In genomic region chr4:79632114-79632513, GRCh38 we compare ENCODE assay signal across 19 cellular contexts.
A peak's percentile ranks its signal among the peaks of the same experiment; 100 is the strongest.
DNase-seq lines count a peak whose midpoint lies in the region; ATAC-seq, FAIRE-seq and TF ChIP-seq lines count a peak whose summit lies in the region.
"Had no signal": no experiment of that assay in that cellular context is flagged by ENCODE, and none has a peak within 500 bp of the region (broad histone marks: within the 10 kb centered on the region; RNA-seq: fewer than 3 reads in every experiment).

No MANE protein-coding gene starts in this region.

- no peaks in the 10 kb centered on the region for H3K79me2 ChIP-seq in keratinocyte (ENCODE audit: control insufficient read depth, insufficient read depth, low read length)

- H3K4me2 ChIP-seq in keratinocyte (ENCODE audit: control insufficient read depth, extremely low read depth, insufficient read depth, low read depth, low read length), result no peak overlapping the region

- H2AFZ ChIP-seq in keratinocyte (ENCODE audit: control insufficient read depth, low read length), result no peak overlapping the region

- BruUV-seq in A673 (replicated peaks; lab: Mats Ljungman, UMichigan), result no TSS peak

- H3K27ac ChIP-seq in A673 (ENCODE audit: low read depth, low read length, poor library complexity, severe bottlenecking) (no peak overlapping the region), keratinocyte (ENCODE audit: control insufficient read depth, insufficient read depth, low read length) (no peak overlapping the region), lower lobe of right lung (no peak overlapping the region)
- H3K27ac ChIP-seq: 22Rv1, HL-60 had no signal

- no peak overlapping the region for H3K4me3 ChIP-seq in A673 (ENCODE audit: low read depth, low read length, poor library complexity, severe bottlenecking)
- no peak overlapping the region for H3K4me3 ChIP-seq in bronchial epithelial cell (ENCODE audit: low read depth, low read length)
- no peak overlapping the region for H3K4me3 ChIP-seq in keratinocyte (ENCODE audit: control insufficient read depth in 2 of 3, extremely low read depth in 1 of 3, insufficient read depth in 2 of 3, low read depth in 1 of 3, low read length in 3 of 3)
- H3K4me3 ChIP-seq in lower lobe of right lung, result no peak overlapping the region
- H3K4me3 ChIP-seq: GM12878 had no signal

- POLR2A ChIA-PET in A673 (lab: Charles Lee; ENCODE audit: low non-redundant PET), result no interaction called here

- no peak for FAIRE-seq in bronchial epithelial cell (lab: Jason Lieb, UNC)
- FAIRE-seq in keratinocyte (lab: Jason Lieb, UNC), result peak; percentile 64
- FAIRE-seq: GM12878, GM18507 had no signal

- H3K4me1 ChIP-seq in A673 (ENCODE audit: insufficient read depth, low read length, poor library complexity, severe bottlenecking) (peaks cover 28% of the 10 kb centered on the region), keratinocyte (ENCODE audit: control insufficient read depth, extremely low read depth, insufficient read depth, low read length) (peaks cover 6% of the 10 kb centered on the region), lower lobe of right lung (no peaks in the 10 kb centered on the region)

- no peaks in the 10 kb centered on the region for H4K20me1 ChIP-seq in keratinocyte (ENCODE audit: control insufficient read depth, extremely low read depth, insufficient read depth, low read length)

- H3K9me1 ChIP-seq in keratinocyte (ENCODE audit: control insufficient read depth, extremely low read depth, insufficient read depth, low read length), result no peaks in the 10 kb centered on the region

- H3K36me3 ChIP-seq in A673 (ENCODE audit: insufficient read depth, low read length, poor library complexity, severe bottlenecking) (no peaks in the 10 kb centered on the region), bronchial epithelial cell (ENCODE audit: control insufficient read depth, insufficient read depth, low read length) (no peaks in the 10 kb centered on the region), keratinocyte (ENCODE audit: control insufficient read depth in 2 of 2, extremely low read depth in 1 of 2, insufficient read depth in 2 of 2, low read length in 2 of 2) (no peaks in the 10 kb centered on the region), lower lobe of right lung (no peaks in the 10 kb centered on the region)

- dilution Hi-C loops in keratinocyte (cut with MboI; ENCODE audit: extremely low pct_ligation_motif_present, low sequenced_read_pairs), result no loop called here

- no peak overlapping the region for H3K9ac ChIP-seq in keratinocyte (ENCODE audit: control insufficient read depth, extremely low read depth, insufficient read depth, low read length)

- TF ChIP-seq CTCF in A673 (conservative IDR thresholded peaks at IDR 0.05; ENCODE audit: low read depth, low read length) (no peak), bronchial epithelial cell (IDR thresholded peaks at IDR 0.05; ENCODE audit: insufficient read depth, low read length, severe bottlenecking) (no peak), keratinocyte (optimal IDR thresholded peaks at IDR 0.05 in 1 of 3, IDR thresholded peaks at IDR 0.05 in 1 of 3, conservative IDR thresholded peaks at IDR 0.05 in 1 of 3; ENCODE audit: extremely low read depth in 1 of 3, insufficient read depth in 2 of 3, low read length in 3 of 3) (no peak), lower lobe of right lung (IDR thresholded peaks at IDR 0.05) (no peak)

- H3K27me3 ChIP-seq in A673 (replicated peaks; ENCODE audit: insufficient read depth, low read depth, low read length, poor library complexity) (no peaks in the 10 kb centered on the region), bronchial epithelial cell (ENCODE audit: control insufficient read depth, insufficient read depth, low read length) (no peaks in the 10 kb centered on the region), keratinocyte (ENCODE audit: control insufficient read depth, extremely low read depth, insufficient read depth, low read length) (no peaks in the 10 kb centered on the region), lower lobe of right lung (ENCODE audit: low read depth) (no peaks in the 10 kb centered on the region)

- intact Hi-C loops in A673 (cut with micrococcal nuclease; ENCODE audit: unreplicated experiment) (no loop called here), lower lobe of right lung (cut with DNase I) (no loop called here)

- H3K9me3 ChIP-seq in A673 (ENCODE audit: low read depth, low read length, poor library complexity, severe bottlenecking), result no peaks in the 10 kb centered on the region
- H3K9me3 ChIP-seq in keratinocyte (ENCODE audit: control insufficient read depth, low read depth, low read length), result no peaks in the 10 kb centered on the region
- no peaks in the 10 kb centered on the region for H3K9me3 ChIP-seq in lower lobe of right lung

- peak; percentile 15 for DNase-seq in A673 (ENCODE audit: low spot score)
- peak; percentile 54 for DNase-seq in OCI-M1 (lab: John Stamatoyannopoulos, UW)
- peak; percentile 50 for DNase-seq in bronchial epithelial cell (ENCODE audit: low read depth)
- no peak for DNase-seq in keratinocyte (ENCODE audit: low read depth, low spot score)
- DNase-seq in lower lobe of right lung, result no peak
- DNase-seq in NCI-H1092 treated with DMSO at 0.1 percent for 48 hours (lab: John Stamatoyannopoulos, UW), result no peak
- DNase-seq in NCI-H1417 (lab: John Stamatoyannopoulos, UW), result no peak
- DNase-seq: ACHN; C1 segment of cervical spinal cord; CD4-positive, alpha-beta T cell; DMS79; GOT3; HCEC 1CT; HFFc6 had no signal

- CTCF ChIA-PET in A673 (lab: Charles Lee), result no interaction called here

- ATAC-seq in lower lobe of right lung (no peak), GM21737 (IDR thresholded peaks at IDR 0.05; ENCODE audit: unreplicated experiment) (no peak)
- ATAC-seq: GM12878 had no signal

Comparison
In these comparisons a context has a peak if more than half of its experiments do, and no peak if none do; other contexts are left out.
1. DNase-seq: peak in A673 (single experiment), OCI-M1 (single experiment) and bronchial epithelial cell (single experiment); none in keratinocyte (single experiment), lower lobe of right lung (single experiment), NCI-H1092 treated with DMSO at 0.1 percent for 48 hours (single experiment) and NCI-H1417 (0 of 3).